Comparison of ENCODE assay signal across 8 cellular contexts in genomic region chr11:124069429-124070401, GRCh38. TPM values are rescaled to one million over a fixed set of nuclear protein-coding genes. Genes with fewer than 3 reads are reported as not detected.
DNase-seq lines count a peak whose midpoint lies in the region; ATAC-seq, FAIRE-seq and TF ChIP-seq lines count a peak whose summit lies in the region.

No MANE protein-coding gene starts in this region.

- WGBS in IMR-90 (ENCODE audit: extremely low coverage in 2 of 2, insufficient read length in 1 of 2), 2 experiments, result 18% methylated on average over 9 of the region's 28 CpGs; no CpG with 5 or more reads in 1 of the 2 experiments
- 45% methylated on average over 21 of the region's 28 CpGs for WGBS in HepG2 (ENCODE audit: low lambda C conversion rate)

- POLR2A ChIA-PET in IMR-90 (lab: Charles Lee; ENCODE audit: unreplicated experiment) (no interaction called here), HepG2 (lab: Yijun Ruan, JAX) (no interaction called here)

- no peak overlapping the region for H4K8ac ChIP-seq in IMR-90 (ENCODE audit: low read depth in 2 of 2, low read length in 2 of 2)

- no peak overlapping the region for H2BK5ac ChIP-seq in IMR-90 (ENCODE audit: low read depth, low read length, poor library complexity, severe bottlenecking)

- TF ChIP-seq EP300 in HepG2 (IDR thresholded peaks at IDR 0.05; ENCODE audit: low read depth in 2 of 2, low read length in 2 of 2) (no peak), HepG2 (CRISPR knock-in tag; IDR thresholded peaks at IDR 0.05; ENCODE audit: borderline replicate concordance) (no peak)

- TF ChIP-seq CTCF in GM06990 (IDR thresholded peaks at IDR 0.05; ENCODE audit: insufficient read depth, low read length, poor library complexity, severe bottlenecking) (peak; percentile 74), IMR-90 (conservative IDR thresholded peaks at IDR 0.05; ENCODE audit: low read depth, low read length) (peak; percentile 70), cardiac fibroblast (IDR thresholded peaks at IDR 0.05; ENCODE audit: low read depth, low read length) (peak; percentile 77), HepG2 (CRISPR knock-in tag; IDR thresholded peaks at IDR 0.05) (peak; percentile 80)

- no peak overlapping the region for H2BK15ac ChIP-seq in IMR-90 (ENCODE audit: low read depth, low read length)

- no peak overlapping the region for H2AK9ac ChIP-seq in IMR-90 (replicated peaks; ENCODE audit: low read depth, low read length, poor library complexity)

- BruUV-seq in IMR-90 (replicated peaks; lab: Mats Ljungman, UMichigan), result no TSS peak
- no TSS peak for BruUV-seq in HepG2 (replicated peaks; lab: Mats Ljungman, UMichigan)

- H3K27ac ChIP-seq in IMR-90 (ENCODE audit: insufficient read depth, low read length) (no peak overlapping the region), HepG2 (ENCODE audit: extremely low read length, insufficient read depth, low read length) (no peak overlapping the region)

- no peak overlapping the region for H3K9ac ChIP-seq in IMR-90 (ENCODE audit: low read depth, low read length)
- H3K9ac ChIP-seq in HepG2 (ENCODE audit: insufficient read depth, low read depth, low read length), result no peak overlapping the region

- H3K4me2 ChIP-seq in IMR-90 (ENCODE audit: low read depth, low read length) (peak overlapping the region; percentile 84), HepG2 (ENCODE audit: low read depth, low read length) (peak overlapping the region; percentile 58)

- H3K9me3 ChIP-seq in IMR-90 (ENCODE audit: control insufficient read depth, insufficient read depth, low read length) (no peaks in the 10 kb centered on the region), HepG2 (ENCODE audit: low read length) (no peaks in the 10 kb centered on the region)

- no peaks in the 10 kb centered on the region for H3K79me1 ChIP-seq in IMR-90 (ENCODE audit: low read depth in 1 of 2, low read length in 2 of 2)

- H2AK5ac ChIP-seq in IMR-90 (ENCODE audit: low read depth, low read length), result no peak overlapping the region

- H3K79me2 ChIP-seq in HepG2 (ENCODE audit: insufficient read depth, low read length), result no peaks in the 10 kb centered on the region

- no peak overlapping the region for H4K91ac ChIP-seq in IMR-90 (ENCODE audit: insufficient read depth, low read depth, low read length)

- H3K4me1 ChIP-seq in IMR-90 (ENCODE audit: control insufficient read depth, insufficient read depth, low read length) (no peaks in the 10 kb centered on the region), HepG2 (ENCODE audit: insufficient read depth, low read length) (no peaks in the 10 kb centered on the region)

- H3K4ac ChIP-seq in IMR-90 (ENCODE audit: low read depth, low read length), result no peak overlapping the region

- H2AFZ ChIP-seq in IMR-90 (replicated peaks; ENCODE audit: low read length, poor library complexity) (peak overlapping the region; percentile 86), HepG2 (ENCODE audit: low read length) (no peak overlapping the region)

- intact Hi-C loops in IMR-90 (cut with micrococcal nuclease), result loop anchor here (5.0 to 10.0 kb wide), 3 partner anchors 333 to 795 kb away; partner anchors contain the start of gene ROBO3
- intact Hi-C loops in HepG2 (cut with micrococcal nuclease; ENCODE audit: unreplicated experiment), result loop anchor here (2.0 kb wide), 1 partner anchor 517 kb away; no protein-coding TSS in a partner anchor

- H3K14ac ChIP-seq in IMR-90 (replicated peaks; ENCODE audit: low read depth, low read length), result no peak overlapping the region

- H3K4me3 ChIP-seq in GM06990 (replicated peaks; ENCODE audit: low read depth, low read length) (no peak overlapping the region), IMR-90 (ENCODE audit: insufficient read depth, low read depth, low read length) (peak overlapping the region; percentile 43), cardiac fibroblast (replicated peaks in 1 of 2; ENCODE audit: low read depth in 2 of 2, low read length in 2 of 2) (peak overlapping the region; percentile 31), HepG2 (replicated peaks in 1 of 3; ENCODE audit: insufficient read depth in 1 of 3, low read depth in 2 of 3, low read length in 3 of 3) (no peak overlapping the region)

- H3K27me3 ChIP-seq in GM06990 (replicated peaks; ENCODE audit: control insufficient read depth, insufficient read depth, low read length) (no peaks in the 10 kb centered on the region), IMR-90 (ENCODE audit: control insufficient read depth, insufficient read depth, low read length) (peaks cover 11% of the 10 kb centered on the region), HepG2 (ENCODE audit: control insufficient read depth in 1 of 2, insufficient read depth in 2 of 2, low read length in 2 of 2) (peaks cover 3 to 4% of the 10 kb centered on the region in 2 experiments; a peak in 2 of 5 replicates)

- DNase-seq in GM06990 (ENCODE audit: extremely low read depth, insufficient read length), result peak; percentile 33
- peak; percentile 50 for DNase-seq in IMR-90
- peak; percentile 70 for DNase-seq in SK-MEL-5 (ENCODE audit: low read depth, low spot score)
- DNase-seq in cardiac fibroblast (ENCODE audit: low read depth in 2 of 2), result peak; percentile 65 to 74
- DNase-seq in HepG2 (ENCODE audit: low spot score), result peak; percentile 42
- DNase-seq in stimulated activated naive CD8-positive, alpha-beta T cell treated with anti-CD3 and anti-CD28 coated beads, Interleukin-15, Interleukin-2, amounts not matched to agents 100 U/mL and 50 U/mL, for 24 hours, result peak; percentile 61

- no peak overlapping the region for H3K18ac ChIP-seq in IMR-90 (ENCODE audit: low read depth, low read length)

- FAIRE-seq in HepG2 (lab: Jason Lieb, UNC), result peak; percentile 34

- dilution Hi-C loops in IMR-90 (cut with HindIII; ENCODE audit: low sequenced_read_pairs, unreplicated experiment), result no loop called here

- peak overlapping the region; percentile 39; the same call in 1 of the 2 replicates for H3K23ac ChIP-seq in IMR-90 (ENCODE audit: low read depth, low read length)

- H4K5ac ChIP-seq in IMR-90 (ENCODE audit: low read depth, low read length), result no peak overlapping the region

- CTCF ChIA-PET in IMR-90 (lab: Yijun Ruan, JAX), result interaction anchor here (0.6 to 2.2 kb wide), 10 partner anchors 33 to 516 kb away, joined by 3 to 8 read pairs (median 4); no protein-coding TSS in a partner anchor
- CTCF ChIA-PET in HepG2 (lab: Yijun Ruan, JAX; ENCODE audit: low intra/inter-chr PET ratio, low total read pairs), result interaction anchor here (4.5 kb wide), 1 partner anchor 125 kb away, joined by 38 read pairs; no protein-coding TSS in a partner anchor

- TF ChIP-seq POLR2A in IMR-90 (IDR thresholded peaks at IDR 0.05; ENCODE audit: low read depth, low read length), result no peak
- no peak for TF ChIP-seq POLR2A in HepG2 (IDR thresholded peaks at IDR 0.05; ENCODE audit: insufficient read depth in 1 of 2, low read depth in 2 of 2, low read length in 2 of 2)

- peak overlapping the region; percentile 20; the same call in 1 of the 2 replicates for H2BK20ac ChIP-seq in IMR-90 (ENCODE audit: low read depth, low read length)

- no peak overlapping the region for H2BK120ac ChIP-seq in IMR-90 (ENCODE audit: low read depth, low read length)

- no peaks in the 10 kb centered on the region for H4K20me1 ChIP-seq in IMR-90 (ENCODE audit: insufficient read depth, low read length)
- no peaks in the 10 kb centered on the region for H4K20me1 ChIP-seq in HepG2 (ENCODE audit: insufficient read depth, low read length)

- no peaks in the 10 kb centered on the region for H3K9me1 ChIP-seq in IMR-90 (ENCODE audit: insufficient read depth, low read length)

- ATAC-seq in GM21717 (IDR thresholded peaks at IDR 0.05; ENCODE audit: unreplicated experiment) (peak; percentile 62), IMR-90 (ENCODE audit: low read depth) (peak; percentile 99), HepG2 (peak; percentile 100), GM18858 (IDR thresholded peaks at IDR 0.05; ENCODE audit: unreplicated experiment) (no peak)
- peak; percentile 81 for ATAC-seq in stimulated activated naive CD8-positive, alpha-beta T cell treated with anti-CD3 and anti-CD28 coated beads, Interleukin-15, Interleukin-2, amounts not matched to agents 100 U/mL and 50 U/mL, for 24 hours

- in situ Hi-C loops in IMR-90 (cut with MboI; ENCODE audit: low sequenced_read_pairs), result loop anchor here (5.0 to 25.0 kb wide), 3 partner anchors 128 to 518 kb away; partner anchors contain the start of gene OR8D1
- in situ Hi-C loops in SK-MEL-5 (cut with HindIII; ENCODE audit: low pct_unique_long_range_greater_than_20kb, low sequenced_read_pairs), result no loop called here
- in situ Hi-C loops in HepG2 (cut with HindIII; ENCODE audit: extremely low pct_ligation_motif_present, low pct_unique_long_range_greater_than_20kb), result no loop called here

- H3K56ac ChIP-seq in IMR-90 (ENCODE audit: extremely low read depth, insufficient read depth, low read length), result no peak overlapping the region

- H3K36me3 ChIP-seq in GM06990 (ENCODE audit: control insufficient read depth, insufficient read depth, low read length), result no peaks in the 10 kb centered on the region
- no peaks in the 10 kb centered on the region for H3K36me3 ChIP-seq in IMR-90 (ENCODE audit: control insufficient read depth, insufficient read depth, low read length)
- no peaks in the 10 kb centered on the region for H3K36me3 ChIP-seq in HepG2 (replicated peaks in 1 of 2; ENCODE audit: control insufficient read depth in 1 of 2, insufficient read depth in 2 of 2, low read length in 2 of 2)

- peak; percentile 66 for TF ChIP-seq RAD21 in IMR-90 (IDR thresholded peaks at IDR 0.05; ENCODE audit: low read length)
- no peak for TF ChIP-seq RAD21 in HepG2 (CRISPR knock-in tag; IDR thresholded peaks at IDR 0.05)

RNA-seq across cellular contexts. Expression of gene OR10G7, which starts 28.6 kb away (rescaled TPM):
- total RNA-seq in IMR-90 (2012; rRNA removed) (not detected in 2 replicates), HepG2 (2016; rRNA removed; fragmentation: Illumina TruSeq; extraction: Trizol) (not detected in 2 replicates)
- polyA plus RNA-seq in IMR-90 (2012; rRNA removed) (not detected in 2 replicates), HepG2 (2011; rRNA removed) (not detected in 2 replicates)
- polyA plus RNA-seq in IMR-90 (2012; cell fraction: cytosol; rRNA removed), result not detected in 2 replicates
- not detected in 2 replicates for polyA plus RNA-seq in IMR-90 (2012; cell fraction: nucleus; rRNA removed; ENCODE audit: low replicate concordance)
- total RNA-seq in SK-MEL-5 (2014; rRNA removed; shearing (Covaris generic)), result not detected in 2 replicates
- polyA plus RNA-seq in SK-MEL-5 (2015; cell fraction: cytosol; rRNA removed), result not detected in 2 replicates
- not detected in 2 replicates for polyA plus RNA-seq in SK-MEL-5 (2015; cell fraction: nucleus; rRNA removed)
- total RNA-seq in HepG2 (2016; cell fraction: cytosol; rRNA removed; fragmentation: Illumina TruSeq; extraction: Trizol; ENCODE audit: low read depth), result not detected in 2 replicates
- total RNA-seq in HepG2 (2016; cell fraction: insoluble cytoplasmic fraction; rRNA removed; fragmentation: Illumina TruSeq; extraction: Trizol), result not detected in 2 replicates
- not detected in 2 replicates for total RNA-seq in HepG2 (2016; cell fraction: membrane; rRNA removed; fragmentation: Illumina TruSeq; extraction: Trizol)
- not detected in 2 replicates for total RNA-seq in HepG2 (2016; cell fraction: nucleus; rRNA removed; fragmentation: Illumina TruSeq; extraction: Trizol)
- not detected in 2 replicates for polyA plus RNA-seq in HepG2 (2011; cell fraction: cytosol; rRNA removed)
- not detected in 2 replicates for polyA plus RNA-seq in HepG2 (2011; cell fraction: nucleus; rRNA removed)
- polyA plus RNA-seq in HepG2 (2012), result not detected in 2 replicates
- not detected in 2 replicates for polyA plus RNA-seq in HepG2 (2016; cell fraction: cytosol; fragmentation: Illumina TruSeq; extraction: Trizol; ENCODE audit: low read depth)
- polyA plus RNA-seq in HepG2 (2016; cell fraction: insoluble cytoplasmic fraction; fragmentation: Illumina TruSeq; extraction: Trizol; ENCODE audit: low read depth), result not detected in 2 replicates
- not detected in 2 replicates for polyA plus RNA-seq in HepG2 (2016; cell fraction: membrane; fragmentation: Illumina TruSeq; extraction: Trizol; ENCODE audit: low read depth)
- polyA plus RNA-seq in HepG2 (2016; cell fraction: nucleus; fragmentation: Illumina TruSeq; extraction: Trizol; ENCODE audit: insufficient read depth, low read depth), result not detected in 2 replicates
- polyA minus RNA-seq in HepG2 (2011; rRNA and poly(A)+ RNA removed; ENCODE audit: low replicate concordance), result not detected in 2 replicates
- not detected in 2 replicates for polyA minus RNA-seq in HepG2 (2011; cell fraction: cytosol; rRNA and poly(A)+ RNA removed)
- polyA minus RNA-seq in HepG2 (2011; cell fraction: nucleus; rRNA and poly(A)+ RNA removed), result not detected in 2 replicates

RNA-seq across cellular contexts. Expression of gene OR10G8, which starts 43.1 kb away (rescaled TPM):
- total RNA-seq in IMR-90 (2012; rRNA removed) (not detected in 2 replicates), HepG2 (2016; rRNA removed; fragmentation: Illumina TruSeq; extraction: Trizol) (not detected in 2 replicates)
- polyA plus RNA-seq in IMR-90 (2012; rRNA removed) (not detected in 2 replicates), HepG2 (2011; rRNA removed) (not detected in 2 replicates)
- polyA plus RNA-seq in IMR-90 (2012; cell fraction: cytosol; rRNA removed), result not detected in 2 replicates
- polyA plus RNA-seq in IMR-90 (2012; cell fraction: nucleus; rRNA removed; ENCODE audit: low replicate concordance), result not detected in 2 replicates
- not detected in 2 replicates for total RNA-seq in SK-MEL-5 (2014; rRNA removed; shearing (Covaris generic))
- not detected in 2 replicates for polyA plus RNA-seq in SK-MEL-5 (2015; cell fraction: cytosol; rRNA removed)
- not detected in 2 replicates for polyA plus RNA-seq in SK-MEL-5 (2015; cell fraction: nucleus; rRNA removed)
- total RNA-seq in HepG2 (2016; cell fraction: cytosol; rRNA removed; fragmentation: Illumina TruSeq; extraction: Trizol; ENCODE audit: low read depth), result not detected in 2 replicates
- total RNA-seq in HepG2 (2016; cell fraction: insoluble cytoplasmic fraction; rRNA removed; fragmentation: Illumina TruSeq; extraction: Trizol), result not detected in 2 replicates
- total RNA-seq in HepG2 (2016; cell fraction: membrane; rRNA removed; fragmentation: Illumina TruSeq; extraction: Trizol), result not detected in 2 replicates
- not detected in 2 replicates for total RNA-seq in HepG2 (2016; cell fraction: nucleus; rRNA removed; fragmentation: Illumina TruSeq; extraction: Trizol)
- polyA plus RNA-seq in HepG2 (2011; cell fraction: cytosol; rRNA removed), result not detected in 2 replicates
- not detected in 2 replicates for polyA plus RNA-seq in HepG2 (2011; cell fraction: nucleus; rRNA removed)
- not detected in 2 replicates for polyA plus RNA-seq in HepG2 (2012)
- polyA plus RNA-seq in HepG2 (2016; cell fraction: cytosol; fragmentation: Illumina TruSeq; extraction: Trizol; ENCODE audit: low read depth), result not detected in 2 replicates
- polyA plus RNA-seq in HepG2 (2016; cell fraction: insoluble cytoplasmic fraction; fragmentation: Illumina TruSeq; extraction: Trizol; ENCODE audit: low read depth), result not detected in 2 replicates
- polyA plus RNA-seq in HepG2 (2016; cell fraction: membrane; fragmentation: Illumina TruSeq; extraction: Trizol; ENCODE audit: low read depth), result not detected in 2 replicates
- polyA plus RNA-seq in HepG2 (2016; cell fraction: nucleus; fragmentation: Illumina TruSeq; extraction: Trizol; ENCODE audit: insufficient read depth, low read depth), result not detected in 2 replicates
- polyA minus RNA-seq in HepG2 (2011; rRNA and poly(A)+ RNA removed; ENCODE audit: low replicate concordance), result not detected in 2 replicates
- polyA minus RNA-seq in HepG2 (2011; cell fraction: cytosol; rRNA and poly(A)+ RNA removed), result not detected in 2 replicates
- polyA minus RNA-seq in HepG2 (2011; cell fraction: nucleus; rRNA and poly(A)+ RNA removed), result not detected in 2 replicates

RNA-seq across cellular contexts. Expression of gene VWA5A, which starts 45.5 kb away (rescaled TPM):
- total RNA-seq in IMR-90 (2012; rRNA removed) (4.7 and 5.6 TPM in 2 replicates), HepG2 (2016; rRNA removed; fragmentation: Illumina TruSeq; extraction: Trizol) (1.3 and 1.4 TPM in 2 replicates)
- polyA plus RNA-seq in IMR-90 (2012; rRNA removed) (4.7 and 6.8 TPM in 2 replicates), HepG2 (2011; rRNA removed) (1.6 and 1.8 TPM in 2 replicates)
- polyA plus RNA-seq in IMR-90 (2012; cell fraction: cytosol; rRNA removed), result 2.4 and 2.6 TPM in 2 replicates
- 2.3 and 9.2 TPM in 2 replicates for polyA plus RNA-seq in IMR-90 (2012; cell fraction: nucleus; rRNA removed; ENCODE audit: low replicate concordance)
- 5.2 and 6.6 TPM in 2 replicates for total RNA-seq in SK-MEL-5 (2014; rRNA removed; shearing (Covaris generic))
- 6.2 and 7.6 TPM in 2 replicates for polyA plus RNA-seq in SK-MEL-5 (2015; cell fraction: cytosol; rRNA removed)
- polyA plus RNA-seq in SK-MEL-5 (2015; cell fraction: nucleus; rRNA removed), result 21.9 and 23.9 TPM in 2 replicates
- total RNA-seq in HepG2 (2016; cell fraction: cytosol; rRNA removed; fragmentation: Illumina TruSeq; extraction: Trizol; ENCODE audit: low read depth), result 0.20 and 0.26 TPM in 2 replicates
- total RNA-seq in HepG2 (2016; cell fraction: insoluble cytoplasmic fraction; rRNA removed; fragmentation: Illumina TruSeq; extraction: Trizol), result 1.3 and 1.7 TPM in 2 replicates
- total RNA-seq in HepG2 (2016; cell fraction: membrane; rRNA removed; fragmentation: Illumina TruSeq; extraction: Trizol), result 0.43 and 0.65 TPM in 2 replicates
- total RNA-seq in HepG2 (2016; cell fraction: nucleus; rRNA removed; fragmentation: Illumina TruSeq; extraction: Trizol), result 1.0 and 1.4 TPM in 2 replicates
- 1.1 and 1.4 TPM in 2 replicates for polyA plus RNA-seq in HepG2 (2011; cell fraction: cytosol; rRNA removed)
- 2.2 and 2.4 TPM in 2 replicates for polyA plus RNA-seq in HepG2 (2011; cell fraction: nucleus; rRNA removed)
- polyA plus RNA-seq in HepG2 (2012), result 1.2 and 1.4 TPM in 2 replicates
- polyA plus RNA-seq in HepG2 (2016; cell fraction: cytosol; fragmentation: Illumina TruSeq; extraction: Trizol; ENCODE audit: low read depth), result 0.09 and 0.14 TPM in 2 replicates
- polyA plus RNA-seq in HepG2 (2016; cell fraction: insoluble cytoplasmic fraction; fragmentation: Illumina TruSeq; extraction: Trizol; ENCODE audit: low read depth), result 1.2 and 2.1 TPM in 2 replicates
- polyA plus RNA-seq in HepG2 (2016; cell fraction: membrane; fragmentation: Illumina TruSeq; extraction: Trizol; ENCODE audit: low read depth), result 0.31 and 0.73 TPM in 2 replicates
- polyA plus RNA-seq in HepG2 (2016; cell fraction: nucleus; fragmentation: Illumina TruSeq; extraction: Trizol; ENCODE audit: insufficient read depth, low read depth), result 1.5 and 2.0 TPM in 2 replicates
- 1.0 and 141 TPM in 2 replicates for polyA minus RNA-seq in HepG2 (2011; rRNA and poly(A)+ RNA removed; ENCODE audit: low replicate concordance)
- 0.99 and 1.9 TPM in 2 replicates for polyA minus RNA-seq in HepG2 (2011; cell fraction: cytosol; rRNA and poly(A)+ RNA removed)
- polyA minus RNA-seq in HepG2 (2011; cell fraction: nucleus; rRNA and poly(A)+ RNA removed), result 2.3 and 2.7 TPM in 2 replicates

RNA-seq across cellular contexts. Expression of gene OR10G9, which starts 46.9 kb away (rescaled TPM):
- not detected in 2 replicates for total RNA-seq in IMR-90 (2012; rRNA removed)
- not detected in 2 replicates for polyA plus RNA-seq in IMR-90 (2012; rRNA removed)
- polyA plus RNA-seq in IMR-90 (2012; cell fraction: cytosol; rRNA removed), result not detected in 2 replicates
- polyA plus RNA-seq in IMR-90 (2012; cell fraction: nucleus; rRNA removed; ENCODE audit: low replicate concordance), result not detected in 2 replicates
- not detected in 2 replicates for total RNA-seq in SK-MEL-5 (2014; rRNA removed; shearing (Covaris generic))
- polyA plus RNA-seq in SK-MEL-5 (2015; cell fraction: cytosol; rRNA removed), result not detected in 2 replicates
- polyA plus RNA-seq in SK-MEL-5 (2015; cell fraction: nucleus; rRNA removed), result not detected in 2 replicates
- not detected in 2 replicates for total RNA-seq in HepG2 (2016; rRNA removed; fragmentation: Illumina TruSeq; extraction: Trizol)
- total RNA-seq in HepG2 (2016; cell fraction: cytosol; rRNA removed; fragmentation: Illumina TruSeq; extraction: Trizol; ENCODE audit: low read depth), result not detected in 2 replicates
- not detected in 2 replicates for total RNA-seq in HepG2 (2016; cell fraction: insoluble cytoplasmic fraction; rRNA removed; fragmentation: Illumina TruSeq; extraction: Trizol)
- not detected in 2 replicates for total RNA-seq in HepG2 (2016; cell fraction: membrane; rRNA removed; fragmentation: Illumina TruSeq; extraction: Trizol)
- not detected in 2 replicates for total RNA-seq in HepG2 (2016; cell fraction: nucleus; rRNA removed; fragmentation: Illumina TruSeq; extraction: Trizol)
- polyA plus RNA-seq in HepG2 (2011; rRNA removed), result not detected in 2 replicates
- not detected in 2 replicates for polyA plus RNA-seq in HepG2 (2011; cell fraction: cytosol; rRNA removed)
- polyA plus RNA-seq in HepG2 (2011; cell fraction: nucleus; rRNA removed), result not detected in 2 replicates
- polyA plus RNA-seq in HepG2 (2012), result not detected in 2 replicates
- not detected in 2 replicates for polyA plus RNA-seq in HepG2 (2016; cell fraction: cytosol; fragmentation: Illumina TruSeq; extraction: Trizol; ENCODE audit: low read depth)
- not detected in 2 replicates for polyA plus RNA-seq in HepG2 (2016; cell fraction: insoluble cytoplasmic fraction; fragmentation: Illumina TruSeq; extraction: Trizol; ENCODE audit: low read depth)
- not detected in 2 replicates for polyA plus RNA-seq in HepG2 (2016; cell fraction: membrane; fragmentation: Illumina TruSeq; extraction: Trizol; ENCODE audit: low read depth)
- not detected in 2 replicates for polyA plus RNA-seq in HepG2 (2016; cell fraction: nucleus; fragmentation: Illumina TruSeq; extraction: Trizol; ENCODE audit: insufficient read depth, low read depth)
- not detected in 2 replicates for polyA minus RNA-seq in HepG2 (2011; rRNA and poly(A)+ RNA removed; ENCODE audit: low replicate concordance)
- polyA minus RNA-seq in HepG2 (2011; cell fraction: cytosol; rRNA and poly(A)+ RNA removed), result not detected in 2 replicates
- not detected in 2 replicates for polyA minus RNA-seq in HepG2 (2011; cell fraction: nucleus; rRNA and poly(A)+ RNA removed)

RNA-seq across cellular contexts. Expression of gene OR10G4, which starts 56.9 kb away (rescaled TPM):
- total RNA-seq in IMR-90 (2012; rRNA removed), result not detected in 2 replicates
- not detected in 2 replicates for polyA plus RNA-seq in IMR-90 (2012; rRNA removed)
- not detected in 2 replicates for polyA plus RNA-seq in IMR-90 (2012; cell fraction: cytosol; rRNA removed)
- not detected in 2 replicates for polyA plus RNA-seq in IMR-90 (2012; cell fraction: nucleus; rRNA removed; ENCODE audit: low replicate concordance)
- total RNA-seq in SK-MEL-5 (2014; rRNA removed; shearing (Covaris generic)), result not detected in 2 replicates
- polyA plus RNA-seq in SK-MEL-5 (2015; cell fraction: cytosol; rRNA removed), result not detected in 2 replicates
- polyA plus RNA-seq in SK-MEL-5 (2015; cell fraction: nucleus; rRNA removed), result not detected in 2 replicates
- not detected in 2 replicates for total RNA-seq in HepG2 (2016; rRNA removed; fragmentation: Illumina TruSeq; extraction: Trizol)
- total RNA-seq in HepG2 (2016; cell fraction: cytosol; rRNA removed; fragmentation: Illumina TruSeq; extraction: Trizol; ENCODE audit: low read depth), result not detected in 2 replicates
- not detected in 2 replicates for total RNA-seq in HepG2 (2016; cell fraction: insoluble cytoplasmic fraction; rRNA removed; fragmentation: Illumina TruSeq; extraction: Trizol)
- not detected in 2 replicates for total RNA-seq in HepG2 (2016; cell fraction: membrane; rRNA removed; fragmentation: Illumina TruSeq; extraction: Trizol)
- not detected in 2 replicates for total RNA-seq in HepG2 (2016; cell fraction: nucleus; rRNA removed; fragmentation: Illumina TruSeq; extraction: Trizol)
- polyA plus RNA-seq in HepG2 (2011; rRNA removed), result not detected in 2 replicates
- not detected in 2 replicates for polyA plus RNA-seq in HepG2 (2011; cell fraction: cytosol; rRNA removed)
- polyA plus RNA-seq in HepG2 (2011; cell fraction: nucleus; rRNA removed), result not detected in 2 replicates
- not detected in 2 replicates for polyA plus RNA-seq in HepG2 (2012)
- polyA plus RNA-seq in HepG2 (2016; cell fraction: cytosol; fragmentation: Illumina TruSeq; extraction: Trizol; ENCODE audit: low read depth), result not detected in 2 replicates
- not detected in 2 replicates for polyA plus RNA-seq in HepG2 (2016; cell fraction: insoluble cytoplasmic fraction; fragmentation: Illumina TruSeq; extraction: Trizol; ENCODE audit: low read depth)
- polyA plus RNA-seq in HepG2 (2016; cell fraction: membrane; fragmentation: Illumina TruSeq; extraction: Trizol; ENCODE audit: low read depth), result not detected in 2 replicates
- not detected in 2 replicates for polyA plus RNA-seq in HepG2 (2016; cell fraction: nucleus; fragmentation: Illumina TruSeq; extraction: Trizol; ENCODE audit: insufficient read depth, low read depth)
- not detected in 2 replicates for polyA minus RNA-seq in HepG2 (2011; rRNA and poly(A)+ RNA removed; ENCODE audit: low replicate concordance)
- not detected in 2 replicates for polyA minus RNA-seq in HepG2 (2011; cell fraction: cytosol; rRNA and poly(A)+ RNA removed)
- polyA minus RNA-seq in HepG2 (2011; cell fraction: nucleus; rRNA and poly(A)+ RNA removed), result not detected in 2 replicates

Comparison
In these comparisons a context has a peak if more than half of its experiments do, and no peak if none do; other contexts are left out.
1. H3K4me3 ChIP-seq: peak in IMR-90 (single experiment) and cardiac fibroblast (2 of 2); none in GM06990 (single experiment) and HepG2 (0 of 3).
2. Peak in every context shown above with its lines, with median percentiles within 50 percentile points of each other: DNase-seq and CTCF ChIP-seq.